In genomic region chr13:113411216-113412023, GRCh38 we compare ENCODE assay signal across 10 cellular contexts. TPM values are rescaled to one million over a fixed set of nuclear protein-coding genes. Genes with fewer than 3 reads are reported as not detected.
A peak's percentile ranks its signal among the peaks of the same experiment; 100 is the strongest.
DNase-seq lines count a peak whose midpoint lies in the region; ATAC-seq and TF ChIP-seq lines count a peak whose summit lies in the region.
"Had no signal": no experiment of that assay in that cellular context is flagged by ENCODE, and none has a peak within 500 bp of the region (broad histone marks: within the 10 kb centered on the region; RNA-seq: fewer than 3 reads in every experiment).

No MANE protein-coding gene starts in this region.

- WGBS in testis, 2 donors, result 85 to 89% methylated on average over 28 to 30 of the region's 30 CpGs

- ATAC-seq in stimulated activated effector memory CD8-positive, alpha-beta T cell treated with anti-CD3 and anti-CD28 coated beads, Interleukin-12 subunit alpha, Interleukin-12 subunit beta, amount 100 ng/mL, for 72 hours, result no peak
- ATAC-seq in GM18858 (IDR thresholded peaks at IDR 0.05; ENCODE audit: unreplicated experiment), result no peak

- H3K27ac ChIP-seq in fibroblast of lung (ENCODE audit: insufficient read depth, low read length) (peak overlapping the region; percentile 98), testis (no peak overlapping the region)

- intact Hi-C loops in testis (cut with DNase I; ENCODE audit: low total_unique reads), result no loop called here

- H2AFZ ChIP-seq in fibroblast of lung (ENCODE audit: low read length), result peak overlapping the region; percentile 19

- H3K27ac Mint-ChIP-seq in stimulated activated effector memory CD8-positive, alpha-beta T cell treated with anti-CD3 and anti-CD28 coated beads, Interleukin-12 subunit alpha, Interleukin-12 subunit beta, amount 100 ng/mL, for 72 hours, result no peak overlapping the region
- H3K27ac Mint-ChIP-seq: immature natural killer cell had no signal

- H3K4me3 Mint-ChIP-seq in stimulated activated effector memory CD8-positive, alpha-beta T cell treated with anti-CD3 and anti-CD28 coated beads, Interleukin-12 subunit alpha, Interleukin-12 subunit beta, amount 100 ng/mL, for 72 hours, result no peak overlapping the region
- H3K4me3 Mint-ChIP-seq: immature natural killer cell had no signal

- DNase-seq in DMS53 treated with DMSO at 0.1 percent for 48 hours (lab: John Stamatoyannopoulos, UW; ENCODE audit: unreplicated experiment) (peak; percentile 7), RKO (ENCODE audit: low spot score) (peak; percentile 81), fibroblast of lung (ENCODE audit: low read depth in 2 of 2) (peak; percentile 97 to 98), renal cortical epithelial cell (ENCODE audit: low read depth) (peak; percentile 88), erythroblast (lab: John Stamatoyannopoulos, UW) (no peak), testis (no peak)
- DNase-seq in stimulated activated effector memory CD8-positive, alpha-beta T cell treated with anti-CD3 and anti-CD28 coated beads, Interleukin-12 subunit alpha, Interleukin-12 subunit beta, amount 100 ng/mL, for 72 hours (ENCODE audit: low spot score in 2 of 2), result no peak
- DNase-seq: activated T-cell treated with anti-CD3 and anti-CD28 coated beads, Interleukin-2, amount 50 U/mL, for 1 hour; immature natural killer cell had no signal

- no peaks in the 10 kb centered on the region for H4K20me1 ChIP-seq in fibroblast of lung (ENCODE audit: control insufficient read depth, extremely low read depth, insufficient read depth, low read length)

- TF ChIP-seq POLR2A in erythroblast (IDR thresholded peaks at IDR 0.05; ENCODE audit: low read length) (no peak), testis (IDR thresholded peaks at IDR 0.05) (no peak)

- H3K4me1 ChIP-seq in fibroblast of lung (ENCODE audit: control insufficient read depth, extremely low read depth, insufficient read depth, low read length) (peaks cover 15% of the 10 kb centered on the region), testis (no peaks in the 10 kb centered on the region)

- peaks cover 3% of the 10 kb centered on the region for H3K9me3 Mint-ChIP-seq in stimulated activated effector memory CD8-positive, alpha-beta T cell treated with anti-CD3 and anti-CD28 coated beads, Interleukin-12 subunit alpha, Interleukin-12 subunit beta, amount 100 ng/mL, for 72 hours

- peak overlapping the region; percentile 62 for H3K9ac ChIP-seq in fibroblast of lung (ENCODE audit: insufficient read depth, low read length)

- TF ChIP-seq CTCF in fibroblast of lung (conservative IDR thresholded peaks at IDR 0.05 in 1 of 2, IDR thresholded peaks at IDR 0.05 in 1 of 2; ENCODE audit: low read depth in 1 of 2, low read length in 2 of 2), result no peak
- TF ChIP-seq CTCF in testis (IDR thresholded peaks at IDR 0.05), result no peak

- H3K4me1 Mint-ChIP-seq in stimulated activated effector memory CD8-positive, alpha-beta T cell treated with anti-CD3 and anti-CD28 coated beads, Interleukin-12 subunit alpha, Interleukin-12 subunit beta, amount 100 ng/mL, for 72 hours, result no peaks in the 10 kb centered on the region
- H3K4me1 Mint-ChIP-seq: immature natural killer cell had no signal

- H3K4me2 ChIP-seq in fibroblast of lung (ENCODE audit: extremely low read depth, insufficient read depth, low read length), result peak overlapping the region; percentile 76

- H3K9me3 ChIP-seq in fibroblast of lung (ENCODE audit: control insufficient read depth, insufficient read depth, low read depth, low read length), result no peaks in the 10 kb centered on the region
- no peaks in the 10 kb centered on the region for H3K9me3 ChIP-seq in testis

- H3K27me3 ChIP-seq in fibroblast of lung (ENCODE audit: control insufficient read depth, insufficient read depth, low read length) (no peaks in the 10 kb centered on the region), testis (no peaks in the 10 kb centered on the region)

- H3K36me3 ChIP-seq in fibroblast of lung (ENCODE audit: control insufficient read depth, insufficient read depth, low read length), result no peaks in the 10 kb centered on the region
- no peaks in the 10 kb centered on the region for H3K36me3 ChIP-seq in testis (ENCODE audit: low read depth, missing control alignments)

- no peaks in the 10 kb centered on the region for H3K79me2 ChIP-seq in fibroblast of lung (ENCODE audit: control insufficient read depth, insufficient read depth, low read length)

- H3K36me3 Mint-ChIP-seq in stimulated activated effector memory CD8-positive, alpha-beta T cell treated with anti-CD3 and anti-CD28 coated beads, Interleukin-12 subunit alpha, Interleukin-12 subunit beta, amount 100 ng/mL, for 72 hours, result no peaks in the 10 kb centered on the region
- H3K36me3 Mint-ChIP-seq: immature natural killer cell had no signal

- H3K4me3 ChIP-seq in fibroblast of lung (replicated peaks in 1 of 4; ENCODE audit: control extremely low read depth in 1 of 4, insufficient read depth in 1 of 4, low read depth in 3 of 4, low read length in 4 of 4) (peak overlapping the region in 3 of 4 experiments; percentile 18 to 38 (median 19)), testis (no peak overlapping the region)

RNA-seq across cellular contexts. Expression of gene ADPRHL1, which starts 41.9 kb away (rescaled TPM):
- total RNA-seq in fibroblast of lung (1.5 TPM in 2 replicates), renal cortical epithelial cell (3.8 and 5.6 TPM in 2 replicates), testis (1 to 10 TPM; 6.6 to 9.3 TPM)
- polyA plus RNA-seq in fibroblast of lung (0.59 and 0.62 TPM in 2 replicates), testis (ENCODE audit: insufficient read depth, low read depth, low replicate concordance) (6.2 TPM)
- 0.64 and 1.0 TPM in 2 replicates for polyA plus RNA-seq in fibroblast of lung (2012)
- polyA minus RNA-seq in fibroblast of lung (ENCODE audit: low replicate concordance), result 0.04 and 1.3 TPM in 2 replicates

RNA-seq across cellular contexts. Expression of gene GRTP1, which starts 47.5 kb away (rescaled TPM):
- total RNA-seq in fibroblast of lung, result 2.3 and 4.8 TPM in 2 replicates
- polyA plus RNA-seq in fibroblast of lung, result 0.35 and 1.4 TPM in 2 replicates
- polyA plus RNA-seq in fibroblast of lung (2012), result 0.89 and 2.2 TPM in 2 replicates
- polyA minus RNA-seq in fibroblast of lung (ENCODE audit: low replicate concordance), result 0.26 TPM in 1 of 2 replicates, not detected in the other
- total RNA-seq in renal cortical epithelial cell, result 2.7 and 4.3 TPM in 2 replicates
- total RNA-seq in testis, result 10 to 100 TPM; 19.1 to 25.7 TPM
- 18.7 TPM for polyA plus RNA-seq in testis (ENCODE audit: insufficient read depth, low read depth, low replicate concordance)

Comparison
In these comparisons a context has a peak if more than half of its experiments do, and no peak if none do; other contexts are left out.
1. DNase-seq: peak in DMS53 treated with DMSO at 0.1 percent for 48 hours (single experiment), RKO (single experiment), fibroblast of lung (2 of 2) and renal cortical epithelial cell (single experiment); none in stimulated activated effector memory CD8-positive, alpha-beta T cell treated with anti-CD3 and anti-CD28 coated beads, Interleukin-12 subunit alpha, Interleukin-12 subunit beta, amount 100 ng/mL, for 72 hours (0 of 2), erythroblast (0 of 2) and testis (single experiment).
2. H3K4me3 ChIP-seq: peak in fibroblast of lung (3 of 4); none in testis (0 of 2).